In genomic region chr4:183244506-183244905, GRCh38 we compare ENCODE assay signal across 15 cellular contexts.
A peak's percentile ranks its signal among the peaks of the same experiment; 100 is the strongest.
DNase-seq lines count a peak whose midpoint lies in the region; ATAC-seq and TF ChIP-seq lines count a peak whose summit lies in the region.
"Had no signal": no experiment of that assay in that cellular context is flagged by ENCODE, and none has a peak within 500 bp of the region (broad histone marks: within the 10 kb centered on the region; RNA-seq: fewer than 3 reads in every experiment).

No MANE protein-coding gene starts in this region.

- DNase-seq in NCI-H526 (lab: John Stamatoyannopoulos, UW) (peak; percentile 22 to 40), NCI-H526 treated with DMSO at 0.1 percent for 48 hours (lab: John Stamatoyannopoulos, UW) (no peak), glutamatergic neuron (no peak), renal cortical epithelial cell (ENCODE audit: low read depth) (peak; percentile 78), hippocampal formation (lab: John Stamatoyannopoulos, UW) (no peak), upper lobe of left lung (no peak)
- DNase-seq in stimulated activated CD4-positive, alpha-beta T cell treated with anti-CD3 and anti-CD28 coated beads, Interleukin-2, amount 100 ng/mL, for 24 hours: no peak
- DNase-seq: 8988T; CD4-positive, alpha-beta memory T cell; GM23248; H7 had no signal

- H3K36me3 ChIP-seq in upper lobe of left lung: peaks cover 0 to 35% (median 0%) of the 10 kb centered on the region in 4 donors

- H3K4me1 Mint-ChIP-seq in glutamatergic neuron (ENCODE audit: low read depth, unreplicated experiment): peaks cover 46% of the 10 kb centered on the region
- H3K4me1 Mint-ChIP-seq: CD4-positive, alpha-beta memory T cell had no signal

- TF ChIP-seq CTCF in VCaP (conservative IDR thresholded peaks at IDR 0.05): no peak
- TF ChIP-seq CTCF in glutamatergic neuron (IDR thresholded peaks at IDR 0.05; ENCODE audit: partially characterized antibody, unreplicated experiment): no peak
- no peak for TF ChIP-seq CTCF in upper lobe of left lung (IDR thresholded peaks at IDR 0.05)

- ATAC-seq in upper lobe of left lung (ENCODE audit: low FRiP score in 2 of 2): no peak
- ATAC-seq: GM12878 had no signal

- no peak for TF ChIP-seq POLR2A in upper lobe of left lung (IDR thresholded peaks at IDR 0.05)

- peak overlapping the region; percentile 55 for H3K27ac Mint-ChIP-seq in glutamatergic neuron (ENCODE audit: unreplicated experiment)
- H3K27ac Mint-ChIP-seq: CD4-positive, alpha-beta memory T cell had no signal

- WGBS in upper lobe of left lung, 2 donors: 82 to 90% methylated on average over 2 of the region's 2 CpGs

- H3K27me3 Mint-ChIP-seq in glutamatergic neuron (ENCODE audit: unreplicated experiment): peaks cover 2% of the 10 kb centered on the region
- H3K27me3 Mint-ChIP-seq: CD4-positive, alpha-beta memory T cell had no signal

- TF ChIP-seq EP300 in upper lobe of left lung (IDR thresholded peaks at IDR 0.05): no peak

- no peaks in the 10 kb centered on the region for H3K9me3 Mint-ChIP-seq in glutamatergic neuron (ENCODE audit: unreplicated experiment)
- H3K9me3 Mint-ChIP-seq: CD4-positive, alpha-beta memory T cell had no signal

- no peaks in the 10 kb centered on the region for H3K27me3 ChIP-seq in upper lobe of left lung

- no peaks in the 10 kb centered on the region for H3K9me3 ChIP-seq in upper lobe of left lung

- H3K4me3 ChIP-seq in upper lobe of left lung: no peak overlapping the region
- H3K4me3 ChIP-seq: GM12878, GM23248 had no signal

- H3K4me1 ChIP-seq in upper lobe of left lung: peaks cover 0 to 9% (median 2%) of the 10 kb centered on the region in 4 donors

- H3K36me3 Mint-ChIP-seq in glutamatergic neuron (ENCODE audit: unreplicated experiment): no peaks in the 10 kb centered on the region

- H3K4me3 Mint-ChIP-seq in glutamatergic neuron (ENCODE audit: unreplicated experiment): no peak overlapping the region
- H3K4me3 Mint-ChIP-seq: CD4-positive, alpha-beta memory T cell had no signal

- H3K27ac ChIP-seq in VCaP: peak overlapping the region; percentile 18; the same call in 1 of the 2 replicates
- H3K27ac ChIP-seq in upper lobe of left lung: no peak overlapping the region
- H3K27ac ChIP-seq: C4-2B, GM23248, HL-60 had no signal

Comparison
In these comparisons a context has a peak if more than half of its experiments do, and no peak if none do; other contexts are left out.
1. DNase-seq: peak in NCI-H526 (2 of 2) and renal cortical epithelial cell (single experiment); none in NCI-H526 treated with DMSO at 0.1 percent for 48 hours (single experiment), glutamatergic neuron (single experiment), stimulated activated CD4-positive, alpha-beta T cell treated with anti-CD3 and anti-CD28 coated beads, Interleukin-2, amount 100 ng/mL, for 24 hours (0 of 2), hippocampal formation (0 of 2) and upper lobe of left lung (0 of 2).